In genomic region chr13:98478134-98479129, GRCh38 we compare ENCODE assay signal across 8 cellular contexts.
A peak's percentile ranks its signal among the peaks of the same experiment; 100 is the strongest.
DNase-seq lines count a peak whose midpoint lies in the region; ATAC-seq and TF ChIP-seq lines count a peak whose summit lies in the region.

No MANE protein-coding gene starts in this region.

- H3K9me3 ChIP-seq in esophagus muscularis mucosa (no peaks in the 10 kb centered on the region), vagina (no peaks in the 10 kb centered on the region)

- WGBS in esophagus muscularis mucosa, result 51% methylated on average over 17 of the region's 18 CpGs

- H3K4me1 ChIP-seq in esophagus muscularis mucosa, result peaks cover 56 to 87% (median 83%) of the 10 kb centered on the region in 4 donors
- peaks cover 95% of the 10 kb centered on the region for H3K4me1 ChIP-seq in vagina

- no peak for TF ChIP-seq POLR2A in GM18505 (IDR thresholded peaks at IDR 0.05; ENCODE audit: borderline replicate concordance, extremely low read depth, insufficient read depth, insufficient read length)
- no peak for TF ChIP-seq POLR2A in esophagus muscularis mucosa (IDR thresholded peaks at IDR 0.05; ENCODE audit: low read depth)
- no peak for TF ChIP-seq POLR2A in vagina (IDR thresholded peaks at IDR 0.05)

- peak; percentile 41 for ATAC-seq in GM18505 (IDR thresholded peaks at IDR 0.05; ENCODE audit: unreplicated experiment)

- peak; percentile 66 for DNase-seq in H4 (ENCODE audit: low spot score)
- peak; percentile 31 for DNase-seq in OCI-M2 (lab: John Stamatoyannopoulos, UW; ENCODE audit: unreplicated experiment)
- no peak for DNase-seq in esophagus muscularis mucosa (ENCODE audit: extremely low spot score)
- no peak for DNase-seq in vagina (ENCODE audit: extremely low spot score in 2 of 2)
- DNase-seq in NCI-H1105 (lab: John Stamatoyannopoulos, UW), result no peak
- no peak for DNase-seq in foreskin melanocyte
- DNase-seq in hypothalamus (lab: John Stamatoyannopoulos, UW), result no peak

- intact Hi-C loops in esophagus muscularis mucosa (cut with DNase I), result no loop called here
- intact Hi-C loops in vagina (cut with DNase I), result no loop called here

- TF ChIP-seq EP300 in esophagus muscularis mucosa (IDR thresholded peaks at IDR 0.05), result no peak

- H3K4me3 ChIP-seq in esophagus muscularis mucosa, result no peak overlapping the region
- no peak overlapping the region for H3K4me3 ChIP-seq in vagina

- H3K36me3 ChIP-seq in esophagus muscularis mucosa, result peaks cover 7 to 15% (median 12%) of the 10 kb centered on the region in 4 donors
- H3K36me3 ChIP-seq in vagina, result peaks cover 0 to 9% of the 10 kb centered on the region in 2 donors

- TF ChIP-seq CTCF in esophagus muscularis mucosa (IDR thresholded peaks at IDR 0.05) (peak in 1 of 3 experiments; percentile 19), vagina (IDR thresholded peaks at IDR 0.05) (no peak)

- H3K27me3 ChIP-seq in esophagus muscularis mucosa (no peaks in the 10 kb centered on the region), vagina (no peaks in the 10 kb centered on the region)

- H3K27ac ChIP-seq in esophagus muscularis mucosa (replicated peaks in 1 of 4) (peak overlapping the region; percentile 23 to 76 (median 61)), vagina (peak overlapping the region; percentile 6)

Comparison
In these comparisons a context has a peak if more than half of its experiments do, and no peak if none do; other contexts are left out.
1. DNase-seq: peak in H4 (single experiment) and OCI-M2 (single experiment); none in esophagus muscularis mucosa (single experiment), vagina (0 of 2), NCI-H1105 (single experiment), foreskin melanocyte (single experiment) and hypothalamus (0 of 51).